Comparison of ENCODE assay signal across 9 cellular contexts in genomic region chr20:22921595-22922421, GRCh38.
A peak's percentile ranks its signal among the peaks of the same experiment; 100 is the strongest.
DNase-seq lines count a peak whose midpoint lies in the region; ATAC-seq and TF ChIP-seq lines count a peak whose summit lies in the region.
"Had no signal": no experiment of that assay in that cellular context is flagged by ENCODE, and none has a peak within 500 bp of the region (broad histone marks: within the 10 kb centered on the region; RNA-seq: fewer than 3 reads in every experiment).

No MANE protein-coding gene starts in this region.

- CTCF ChIA-PET in RWPE1 (lab: Yijun Ruan, JAX) = interaction anchor here (0.6 to 0.9 kb wide), 2 partner anchors 11 to 253 kb away, joined by 3 to 4 read pairs; no protein-coding TSS in a partner anchor

- H3K4me1 ChIP-seq in skeletal muscle satellite cell (ENCODE audit: control insufficient read depth, insufficient read depth, low read length) = peaks cover 49% of the 10 kb centered on the region
- H3K4me1 ChIP-seq in spleen = peaks cover 0 to 12% (median 0%) of the 10 kb centered on the region in 6 donors

- no peak for ATAC-seq in HG02759 (IDR thresholded peaks at IDR 0.05; ENCODE audit: unreplicated experiment)

- no peak for TF ChIP-seq POLR2A in spleen (IDR thresholded peaks at IDR 0.05)

- DNase-seq in H4 (ENCODE audit: low spot score) (peak; percentile 92), RWPE1 (ENCODE audit: low spot score) (peak; percentile 49), epidermal melanocyte (ENCODE audit: insufficient read length, low spot score) (peak; percentile 29), spleen (no peak), RPMI8226 (no peak), NCI-H1694 treated with DMSO at 0.1 percent for 48 hours (lab: John Stamatoyannopoulos, UW) (no peak)
- DNase-seq: dorsolateral prefrontal cortex had no signal

- H3K4me2 ChIP-seq in skeletal muscle satellite cell (ENCODE audit: low read length) = peak overlapping the region; percentile 50

- H3K4me3 ChIP-seq in skeletal muscle satellite cell (ENCODE audit: low read length) = no peak overlapping the region
- H3K4me3 ChIP-seq in spleen = no peak overlapping the region
- H3K4me3 ChIP-seq: dorsolateral prefrontal cortex had no signal

- intact Hi-C loops in spleen (cut with DNase I; ENCODE audit: low total_unique reads) = no loop called here

- peak overlapping the region; percentile 54 for H3K9ac ChIP-seq in skeletal muscle satellite cell (ENCODE audit: low read depth, low read length)

- peaks cover 9% of the 10 kb centered on the region for H3K27me3 ChIP-seq in skeletal muscle satellite cell (ENCODE audit: control insufficient read depth, insufficient read depth, low read length)
- peaks cover 0 to 2% (median 0%) of the 10 kb centered on the region in 7 donors for H3K27me3 ChIP-seq in spleen (replicated peaks in 1 of 7)

- TF ChIP-seq CTCF in RWPE1 (conservative IDR thresholded peaks at IDR 0.05; ENCODE audit: low read depth) (no peak), spleen (IDR thresholded peaks at IDR 0.05 in 8 of 11, conservative IDR thresholded peaks at IDR 0.05 in 3 of 11) (no peak)

- H3K9me3 ChIP-seq in skeletal muscle satellite cell (replicated peaks; ENCODE audit: low read length) (no peaks in the 10 kb centered on the region), spleen (no peaks in the 10 kb centered on the region)

- 34 to 53% (median 48%) methylated on average over 7 of the region's 7 CpGs for WGBS in spleen, 5 donors

- POLR2A ChIA-PET in RWPE1 (lab: Yijun Ruan, JAX; ENCODE audit: low non-redundant PET) = interaction anchor here (0.6 kb wide), 1 partner anchor 158 kb away, joined by 3 read pairs; no protein-coding TSS in a partner anchor

- H3K27ac ChIP-seq in RWPE1 = no peak overlapping the region
- H3K27ac ChIP-seq in spleen = no peak overlapping the region
- H3K27ac ChIP-seq: dorsolateral prefrontal cortex had no signal

- no peaks in the 10 kb centered on the region for H3K36me3 ChIP-seq in skeletal muscle satellite cell (ENCODE audit: insufficient read depth, low read length)
- H3K36me3 ChIP-seq in spleen = no peaks in the 10 kb centered on the region

Comparison
In these comparisons a context has a peak if more than half of its experiments do, and no peak if none do; other contexts are left out.
1. DNase-seq: peak in H4 (single experiment), RWPE1 (single experiment) and epidermal melanocyte (single experiment); none in spleen (single experiment), RPMI8226 (single experiment) and NCI-H1694 treated with DMSO at 0.1 percent for 48 hours (single experiment).